In the genomic region with DNA sequence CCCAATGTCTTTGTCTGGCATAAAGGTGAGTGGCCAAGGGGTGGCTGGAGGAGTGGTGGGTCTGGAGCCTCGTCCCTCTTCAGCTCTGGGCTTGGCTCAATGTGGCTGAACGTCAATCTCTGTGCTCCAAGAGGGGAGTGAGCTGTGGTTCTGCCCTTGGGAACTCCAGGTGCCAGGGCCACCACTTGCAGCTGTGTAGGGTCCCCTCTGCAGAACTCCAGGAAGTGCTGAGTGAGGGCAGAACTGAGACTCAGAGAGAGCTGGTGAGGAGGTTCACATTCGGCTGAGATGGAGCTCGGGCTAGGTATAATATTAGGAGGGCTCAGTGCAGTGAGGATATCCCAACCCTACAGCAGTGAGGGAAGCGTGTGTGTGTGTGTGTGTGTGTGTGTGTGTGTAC, we compare ENCODE assay signal across 22 cellular contexts. TPM values are rescaled to one million over a fixed set of nuclear protein-coding genes. Genes with fewer than 3 reads are reported as not detected.
DNase-seq lines count a peak whose midpoint lies in the region; ATAC-seq and TF ChIP-seq lines count a peak whose summit lies in the region.
"Had no signal": no experiment of that assay in that cellular context is flagged by ENCODE, and none has a peak within 500 bp of the region (broad histone marks: within the 10 kb centered on the region; RNA-seq: fewer than 3 reads in every experiment).

No MANE protein-coding gene starts in this region.

- H3K9me3 ChIP-seq in BLaER1 (no peaks in the 10 kb centered on the region), IMR-90 (ENCODE audit: control insufficient read depth, insufficient read depth, low read length) (no peaks in the 10 kb centered on the region), spleen (no peaks in the 10 kb centered on the region)
- H3K9me3 ChIP-seq: A549, BE2C had no signal

- no peak for TF ChIP-seq POLR2A in IMR-90 (IDR thresholded peaks at IDR 0.05; ENCODE audit: low read depth, low read length)
- no peak for TF ChIP-seq POLR2A in spleen (IDR thresholded peaks at IDR 0.05)
- TF ChIP-seq POLR2A in erythroblast (IDR thresholded peaks at IDR 0.05; ENCODE audit: low read length) = no peak

- dilution Hi-C loops in IMR-90 (cut with HindIII; ENCODE audit: low sequenced_read_pairs, unreplicated experiment) = no loop called here

- no peak overlapping the region for H2BK20ac ChIP-seq in IMR-90 (ENCODE audit: low read depth, low read length)

- no CpG with 5 or more reads among the region's 5 CpGs for WGBS in IMR-90 (ENCODE audit: extremely low coverage in 2 of 2, insufficient read length in 1 of 2), 2 experiments
- 69 to 82% (median 75%) methylated on average over 4 to 5 of the region's 5 CpGs for WGBS in spleen, 5 donors

- no peak overlapping the region for H3K56ac ChIP-seq in IMR-90 (ENCODE audit: extremely low read depth, insufficient read depth, low read length)

- H3K79me1 ChIP-seq in IMR-90 (ENCODE audit: low read depth in 1 of 2, low read length in 2 of 2) = no peaks in the 10 kb centered on the region

- H3K36me3 ChIP-seq in BLaER1 (no peaks in the 10 kb centered on the region), IMR-90 (ENCODE audit: control insufficient read depth, insufficient read depth, low read length) (no peaks in the 10 kb centered on the region), spleen (no peaks in the 10 kb centered on the region)
- H3K36me3 ChIP-seq: BE2C had no signal

- H3K4ac ChIP-seq in IMR-90 (ENCODE audit: low read depth, low read length) = no peak overlapping the region

- in situ Hi-C loops in IMR-90 (cut with MboI; ENCODE audit: low sequenced_read_pairs) = no loop called here

- H2BK120ac ChIP-seq in IMR-90 (ENCODE audit: low read depth, low read length) = no peak overlapping the region

- no peak overlapping the region for H3K18ac ChIP-seq in IMR-90 (ENCODE audit: low read depth, low read length)

- no peak for ATAC-seq in IMR-90 (ENCODE audit: low read depth)
- ATAC-seq in HG03159 (IDR thresholded peaks at IDR 0.05; ENCODE audit: unreplicated experiment) = no peak
- ATAC-seq: A549 had no signal

- BruUV-seq in IMR-90 (replicated peaks; lab: Mats Ljungman, UMichigan) = no TSS peak

- intact Hi-C loops in IMR-90 (cut with micrococcal nuclease) = no loop called here
- intact Hi-C loops in spleen (cut with DNase I; ENCODE audit: low total_unique reads) = no loop called here

- H2BK15ac ChIP-seq in IMR-90 (ENCODE audit: low read depth, low read length) = no peak overlapping the region

- H4K91ac ChIP-seq in IMR-90 (ENCODE audit: insufficient read depth, low read depth, low read length) = no peak overlapping the region

- H2BK5ac ChIP-seq in IMR-90 (ENCODE audit: low read depth, low read length, poor library complexity, severe bottlenecking) = no peak overlapping the region

- POLR2A ChIA-PET in IMR-90 (lab: Charles Lee; ENCODE audit: unreplicated experiment) = no interaction called here

- no peaks in the 10 kb centered on the region for H3K9me1 ChIP-seq in IMR-90 (ENCODE audit: insufficient read depth, low read length)

- no peak for TF ChIP-seq CTCF in C4-2B (conservative IDR thresholded peaks at IDR 0.05)
- TF ChIP-seq CTCF in IMR-90 (conservative IDR thresholded peaks at IDR 0.05; ENCODE audit: low read depth, low read length) = no peak
- TF ChIP-seq CTCF in spleen (IDR thresholded peaks at IDR 0.05 in 8 of 11, conservative IDR thresholded peaks at IDR 0.05 in 3 of 11) = no peak

- H3K27me3 ChIP-seq in BLaER1 = no peaks in the 10 kb centered on the region
- peaks cover 49% of the 10 kb centered on the region for H3K27me3 ChIP-seq in IMR-90 (ENCODE audit: control insufficient read depth, insufficient read depth, low read length)
- H3K27me3 ChIP-seq in spleen (replicated peaks in 1 of 7) = peaks cover 0 to 29% (median 6%) of the 10 kb centered on the region in 7 donors
- H3K27me3 ChIP-seq: BE2C had no signal

- H2AK9ac ChIP-seq in IMR-90 (replicated peaks; ENCODE audit: low read depth, low read length, poor library complexity) = no peak overlapping the region

- no peak overlapping the region for H2AK5ac ChIP-seq in IMR-90 (ENCODE audit: low read depth, low read length)

- no peaks in the 10 kb centered on the region for H4K20me1 ChIP-seq in BLaER1
- H4K20me1 ChIP-seq in IMR-90 (ENCODE audit: insufficient read depth, low read length) = no peaks in the 10 kb centered on the region

- H4K8ac ChIP-seq in IMR-90 (ENCODE audit: low read depth in 2 of 2, low read length in 2 of 2) = no peak overlapping the region

- CTCF ChIA-PET in IMR-90 (lab: Yijun Ruan, JAX) = no interaction called here

- H3K4me1 ChIP-seq in BLaER1 = peaks cover 30% of the 10 kb centered on the region
- no peaks in the 10 kb centered on the region for H3K4me1 ChIP-seq in IMR-90 (ENCODE audit: control insufficient read depth, insufficient read depth, low read length)
- H3K4me1 ChIP-seq in spleen = peaks cover 0 to 2% (median 0%) of the 10 kb centered on the region in 6 donors
- H3K4me1 ChIP-seq: A549, BE2C had no signal

- H3K23ac ChIP-seq in IMR-90 (ENCODE audit: low read depth, low read length) = no peak overlapping the region

- H3K4me2 ChIP-seq in BLaER1 (peak overlapping the region; percentile 65), IMR-90 (ENCODE audit: low read depth, low read length) (no peak overlapping the region)
- H3K4me2 ChIP-seq: A549 had no signal

- no peak overlapping the region for H3K14ac ChIP-seq in IMR-90 (replicated peaks; ENCODE audit: low read depth, low read length)

- TF ChIP-seq RAD21 in IMR-90 (IDR thresholded peaks at IDR 0.05; ENCODE audit: low read length) = no peak

- H2AFZ ChIP-seq in IMR-90 (replicated peaks; ENCODE audit: low read length, poor library complexity) = peak overlapping the region; percentile 32
- H2AFZ ChIP-seq: GM23248 had no signal

- DNase-seq in IMR-90 (no peak), spleen (peak; percentile 47), erythroblast (lab: John Stamatoyannopoulos, UW) (no peak)
- no peak for DNase-seq in stimulated activated CD4-positive, alpha-beta T cell treated with anti-CD3 and anti-CD28 coated beads, Interleukin-2, amount 100 ng/mL, for 24 hours
- DNase-seq: 8988T; ACHN; AML-193; BE2C; Calu3; CD4-positive, alpha-beta T cell; CD8-positive, alpha-beta memory T cell; DMS53; DMS79 treated with DMSO at 0.1 percent for 48 hours; GM23248; H7; HCEC 1CT had no signal

- no peak overlapping the region for H4K5ac ChIP-seq in IMR-90 (ENCODE audit: low read depth, low read length)

- H3K27ac ChIP-seq in BLaER1 = peak overlapping the region; percentile 46
- H3K27ac ChIP-seq in C4-2B = 0 out of 2 replicates have a peak overlapping the region, but pooled peaks have one; percentile 10
- H3K27ac ChIP-seq in IMR-90 (ENCODE audit: insufficient read depth, low read length) = no peak overlapping the region
- H3K27ac ChIP-seq in spleen = no peak overlapping the region
- H3K27ac ChIP-seq: A549, GM23248 had no signal

- H3K4me3 ChIP-seq in BLaER1 (no peak overlapping the region), IMR-90 (ENCODE audit: insufficient read depth, low read depth, low read length) (no peak overlapping the region), spleen (no peak overlapping the region)
- H3K4me3 ChIP-seq: A549, GM23248 had no signal

- no peak overlapping the region for H3K9ac ChIP-seq in BLaER1
- H3K9ac ChIP-seq in IMR-90 (ENCODE audit: low read depth, low read length) = no peak overlapping the region
- H3K9ac ChIP-seq: GM23248 had no signal

TF ChIP-seq in IMR-90, 13 proteins besides CTCF, POLR2A, EP300 and RAD21 (continues in another document):
- TF ChIP-seq MAFK (IDR thresholded peaks at IDR 0.05; ENCODE audit: low read depth, low read length) (no peak), CEBPB (IDR thresholded peaks at IDR 0.05; ENCODE audit: low read depth, low read length) (no peak), BHLHE40 (IDR thresholded peaks at IDR 0.05; ENCODE audit: low read depth, low read length) (no peak)
- TF ChIP-seq, protein P1, sequence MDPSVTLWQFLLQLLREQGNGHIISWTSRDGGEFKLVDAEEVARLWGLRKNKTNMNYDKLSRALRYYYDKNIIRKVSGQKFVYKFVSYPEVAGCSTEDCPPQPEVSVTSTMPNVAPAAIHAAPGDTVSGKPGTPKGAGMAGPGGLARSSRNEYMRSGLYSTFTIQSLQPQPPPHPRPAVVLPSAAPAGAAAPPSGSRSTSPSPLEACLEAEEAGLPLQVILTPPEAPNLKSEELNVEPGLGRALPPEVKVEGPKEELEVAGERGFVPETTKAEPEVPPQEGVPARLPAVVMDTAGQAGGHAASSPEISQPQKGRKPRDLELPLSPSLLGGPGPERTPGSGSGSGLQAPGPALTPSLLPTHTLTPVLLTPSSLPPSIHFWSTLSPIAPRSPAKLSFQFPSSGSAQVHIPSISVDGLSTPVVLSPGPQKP (IDR thresholded peaks at IDR 0.05; ENCODE audit: borderline replicate concordance, low read depth, low read length) = no peak

RNA-seq across cellular contexts. Expression of gene DUOX1, which starts 11.6 kb away (rescaled TPM):
- total RNA-seq in IMR-90 (2012; rRNA removed) (not detected in 2 replicates), spleen (under 1 TPM in 2 of 7 donors, not detected in 5; 0.09 to 0.28 TPM)
- polyA plus RNA-seq in IMR-90 (2012; rRNA removed) (not detected in 2 replicates), spleen (under 1 TPM; 0.04 to 0.19 (median 0.06) TPM)
- 0.01 TPM in 1 of 2 replicates, not detected in the other for polyA plus RNA-seq in IMR-90 (2012; cell fraction: cytosol; rRNA removed)
- 0.02 TPM in 2 replicates for polyA plus RNA-seq in IMR-90 (2012; cell fraction: nucleus; rRNA removed; ENCODE audit: low replicate concordance)
- polyA plus RNA-seq: A549 had no signal

RNA-seq across cellular contexts. Expression of gene DUOXA1, which starts 11.7 kb away (rescaled TPM):
- total RNA-seq in IMR-90 (2012; rRNA removed) (not detected in 2 replicates), spleen (under 1 TPM in 2 of 7 donors, not detected in 5; 0.30 to 0.38 TPM)
- polyA plus RNA-seq in IMR-90 (2012; rRNA removed) (0.02 TPM in 1 of 2 replicates, not detected in the other), spleen (under 1 TPM; 0.03 to 0.10 (median 0.04) TPM)
- 0.02 and 0.10 TPM in 2 replicates for polyA plus RNA-seq in IMR-90 (2012; cell fraction: cytosol; rRNA removed)
- polyA plus RNA-seq in IMR-90 (2012; cell fraction: nucleus; rRNA removed; ENCODE audit: low replicate concordance) = 0.06 and 0.07 TPM in 2 replicates
- total RNA-seq: Calu3, H1, H7 had no signal
- polyA plus RNA-seq: CD14-positive monocyte had no signal

RNA-seq across cellular contexts. Expression of gene DUOXA2, which starts 27.3 kb away (rescaled TPM):
- not detected in 2 replicates for total RNA-seq in IMR-90 (2012; rRNA removed)
- polyA plus RNA-seq in IMR-90 (2012; rRNA removed) = not detected in 2 replicates
- not detected in 2 replicates for polyA plus RNA-seq in IMR-90 (2012; cell fraction: cytosol; rRNA removed)
- 0.03 TPM in 1 of 2 replicates, not detected in the other for polyA plus RNA-seq in IMR-90 (2012; cell fraction: nucleus; rRNA removed; ENCODE audit: low replicate concordance)
- total RNA-seq in spleen = not detected
- polyA plus RNA-seq in spleen = under 1 TPM in 1 of 3 donors, not detected in 2; 0.06 TPM
- total RNA-seq: Calu3; CD4-positive, alpha-beta T cell; CD8-positive, alpha-beta memory T cell; GM23248; H1; H7 had no signal
- polyA plus RNA-seq: A549; CD14-positive monocyte; CD8-positive, alpha-beta memory T cell; GM23248 had no signal

RNA-seq across cellular contexts. Expression of gene DUOX2, which starts 27.4 kb away (rescaled TPM):
- total RNA-seq in IMR-90 (2012; rRNA removed) (not detected in 2 replicates), spleen (not detected)
- polyA plus RNA-seq in IMR-90 (2012; rRNA removed) (0.03 TPM in 1 of 2 replicates, not detected in the other), spleen (under 1 TPM in 1 of 3 donors, not detected in 2; 0.10 TPM)
- under 0.01 TPM in 1 of 2 replicates, not detected in the other for polyA plus RNA-seq in IMR-90 (2012; cell fraction: cytosol; rRNA removed)
- polyA plus RNA-seq in IMR-90 (2012; cell fraction: nucleus; rRNA removed; ENCODE audit: low replicate concordance) = 0.08 and 0.22 TPM in 2 replicates
- total RNA-seq: CD8-positive, alpha-beta memory T cell; GM23248; H1; H7 had no signal
- polyA plus RNA-seq: CD14-positive monocyte; CD8-positive, alpha-beta memory T cell had no signal

RNA-seq across cellular contexts. Expression of gene SHF, which starts 46.4 kb away (rescaled TPM):
- 1.8 and 2.2 TPM in 2 replicates for total RNA-seq in IMR-90 (2012; rRNA removed)
- polyA plus RNA-seq in IMR-90 (2012; rRNA removed) = 3.5 and 3.8 TPM in 2 replicates
- polyA plus RNA-seq in IMR-90 (2012; cell fraction: cytosol; rRNA removed) = 2.5 and 4.5 TPM in 2 replicates
- polyA plus RNA-seq in IMR-90 (2012; cell fraction: nucleus; rRNA removed; ENCODE audit: low replicate concordance) = 3.1 and 3.2 TPM in 2 replicates
- 1 to 10 TPM; 5.1 to 8.8 (median 5.8) TPM for total RNA-seq in spleen
- polyA plus RNA-seq in spleen = 1 to 10 TPM; 1.9 to 4.3 (median 2.4) TPM

Comparison
In these comparisons a context has a peak if more than half of its experiments do, and no peak if none do; other contexts are left out.
1. H3K27ac ChIP-seq: peak in BLaER1 (single experiment) and C4-2B (single experiment); none in IMR-90 (single experiment) and spleen (0 of 8).